2 cellular contexts compared by ENCODE assay signal in genomic region chr17:2064147-2064489, GRCh38.
A peak's percentile ranks its signal among the peaks of the same experiment; 100 is the strongest.
TF ChIP-seq lines count a peak whose summit lies in the region.

No MANE protein-coding gene starts in this region.

TF ChIP-seq in liver, 16 proteins besides CTCF, POLR2A, EP300 and RAD21:
- TF ChIP-seq JUND (IDR thresholded peaks at IDR 0.05) (no peak), FOXA1 (IDR thresholded peaks at IDR 0.05) (no peak), RXRA (IDR thresholded peaks at IDR 0.05) (peak; percentile 35 to 87), HNF4A (conservative IDR thresholded peaks at IDR 0.05) (peak in 1 of 2 donors; percentile 7), EGR1 (IDR thresholded peaks at IDR 0.05; ENCODE audit: low read depth in 2 of 2) (no peak), ZBTB33 (IDR thresholded peaks at IDR 0.05) (no peak), GABPA (IDR thresholded peaks at IDR 0.05 in 1 of 2, conservative IDR thresholded peaks at IDR 0.05 in 1 of 2) (no peak)

TF ChIP-seq in HepG2, 621 proteins besides CTCF, POLR2A, EP300 and RAD21:
- no peak for TF ChIP-seq MXD4 (CRISPR knock-in tag; IDR thresholded peaks at IDR 0.05)
- TF ChIP-seq REL (CRISPR knock-in tag; conservative IDR thresholded peaks at IDR 0.05) = no peak
- TF ChIP-seq ZNF547 (CRISPR knock-in tag; IDR thresholded peaks at IDR 0.05) = no peak
- TF ChIP-seq SP4 (CRISPR knock-in tag; IDR thresholded peaks at IDR 0.05) = no peak
- no peak for TF ChIP-seq SIN3A (IDR thresholded peaks at IDR 0.05; ENCODE audit: borderline replicate concordance, low read depth, low read length)
- no peak for TF ChIP-seq ATM (IDR thresholded peaks at IDR 0.05; ENCODE audit: borderline replicate concordance)
- no peak for TF ChIP-seq HNRNPL (IDR thresholded peaks at IDR 0.05; ENCODE audit: low read depth, low read length)
- TF ChIP-seq E2F1 (CRISPR knock-in tag; IDR thresholded peaks at IDR 0.05) = no peak
- no peak for TF ChIP-seq KLF13 (CRISPR knock-in tag; IDR thresholded peaks at IDR 0.05)
- no peak for TF ChIP-seq ZNF431 (CRISPR knock-in tag; IDR thresholded peaks at IDR 0.05; ENCODE audit: borderline replicate concordance, low read depth)
- TF ChIP-seq ZNF550 (CRISPR knock-in tag; IDR thresholded peaks at IDR 0.05; ENCODE audit: borderline replicate concordance) = no peak
- TF ChIP-seq ZNF512B (CRISPR knock-in tag; IDR thresholded peaks at IDR 0.05; ENCODE audit: borderline replicate concordance) = no peak
- no peak for TF ChIP-seq PAX8 (CRISPR knock-in tag; IDR thresholded peaks at IDR 0.05; ENCODE audit: borderline replicate concordance)
- TF ChIP-seq FOSL2 (CRISPR knock-in tag; IDR thresholded peaks at IDR 0.05) = no peak
- TF ChIP-seq ZNF546 (CRISPR knock-in tag; conservative IDR thresholded peaks at IDR 0.05) = no peak
